ENCODE assay signal across 8 cellular contexts in the genomic region with DNA sequence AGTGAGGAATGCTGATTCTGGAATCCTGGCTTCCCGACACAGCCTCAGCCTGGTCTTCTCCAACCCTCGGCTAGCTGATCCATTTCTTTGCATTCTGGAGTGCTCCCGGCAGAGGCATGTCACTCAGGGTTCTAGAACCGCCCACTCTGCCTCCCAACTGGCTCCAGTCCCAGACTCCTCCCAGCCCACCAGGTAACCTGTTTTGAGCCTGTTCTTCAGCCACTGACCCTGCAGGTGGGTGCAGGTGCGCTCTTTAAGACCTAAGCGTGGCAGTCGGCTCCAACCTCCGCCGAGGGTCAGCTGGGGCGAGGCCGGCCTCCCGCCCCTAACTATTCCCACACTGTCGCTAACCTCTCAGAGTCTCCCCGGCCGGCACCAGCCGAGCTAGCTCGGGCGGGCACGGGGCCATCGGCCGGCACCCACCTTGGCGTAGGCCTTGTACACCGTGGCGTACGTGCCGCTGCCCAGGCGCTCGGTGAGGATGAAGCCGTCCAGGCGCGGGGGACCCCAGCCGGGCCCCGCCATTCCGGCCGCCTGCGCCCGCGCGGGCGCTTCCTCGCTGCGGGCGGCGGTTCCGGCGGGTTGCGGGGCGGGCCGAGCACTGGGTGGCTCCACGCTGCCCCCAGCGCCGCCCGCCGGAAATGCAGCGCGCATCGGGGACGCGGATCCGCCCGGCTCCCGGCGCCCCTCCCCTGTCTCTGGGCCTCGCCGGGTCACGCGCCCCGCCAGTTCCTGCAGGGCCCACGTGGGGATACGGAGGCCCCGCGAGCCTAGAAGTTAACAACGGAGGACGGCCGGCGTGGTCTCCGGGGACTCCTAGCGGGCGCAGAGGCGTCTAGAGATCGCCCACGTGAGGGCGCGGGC. TPM values are rescaled to one million over a fixed set of nuclear protein-coding genes. Genes with fewer than 3 reads are reported as not detected.
DNase-seq lines count a peak whose midpoint lies in the region; ATAC-seq and TF ChIP-seq lines count a peak whose summit lies in the region.

A gene with protein sequence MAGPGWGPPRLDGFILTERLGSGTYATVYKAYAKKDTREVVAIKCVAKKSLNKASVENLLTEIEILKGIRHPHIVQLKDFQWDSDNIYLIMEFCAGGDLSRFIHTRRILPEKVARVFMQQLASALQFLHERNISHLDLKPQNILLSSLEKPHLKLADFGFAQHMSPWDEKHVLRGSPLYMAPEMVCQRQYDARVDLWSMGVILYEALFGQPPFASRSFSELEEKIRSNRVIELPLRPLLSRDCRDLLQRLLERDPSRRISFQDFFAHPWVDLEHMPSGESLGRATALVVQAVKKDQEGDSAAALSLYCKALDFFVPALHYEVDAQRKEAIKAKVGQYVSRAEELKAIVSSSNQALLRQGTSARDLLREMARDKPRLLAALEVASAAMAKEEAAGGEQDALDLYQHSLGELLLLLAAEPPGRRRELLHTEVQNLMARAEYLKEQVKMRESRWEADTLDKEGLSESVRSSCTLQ (minus strand): TSS at position 576 of the 864 bp plus-strand sequence. CDS start 51 bp downstream, at position 525.

- H3K23me2 ChIP-seq in H9 (ENCODE audit: insufficient read length, low read depth, low read length, poor library complexity, severe bottlenecking), result peaks cover 6% of the 10 kb centered on the region

- H3K9ac ChIP-seq in H9 (ENCODE audit: extremely low read depth, insufficient read length, low read length), result peak within 1 kb of the TSS; percentile 73

- no peak within 1 kb of the TSS for H3K56ac ChIP-seq in H9 (ENCODE audit: insufficient read length, low read depth, low read length)

- peak within 1 kb of the TSS; percentile 95 to 98 (median 97) for H3K27ac Mint-ChIP-seq in H9
- H3K27ac Mint-ChIP-seq in natural killer cell treated with Interleukin-12 subunit alpha and Interleukin-12 subunit beta and Interleukin-15 and Interleukin-18, amount 100 ng/mL, for 72 hours, result peak within 1 kb of the TSS; percentile 82 to 95

- peaks cover under 1% of the 10 kb centered on the region for H4K20me1 ChIP-seq in H9 (ENCODE audit: control insufficient read depth, insufficient read depth, insufficient read length)

- no peaks in the 10 kb centered on the region for H3K9me3 ChIP-seq in H9 (ENCODE audit: control insufficient read depth, low read depth, low read length)

- no peak within 1 kb of the TSS for H2BK5ac ChIP-seq in H9 (ENCODE audit: insufficient read length, low read length)

- no peak within 1 kb of the TSS for H2AK5ac ChIP-seq in H9 (ENCODE audit: insufficient read length, low read length)

- peak within 1 kb of the TSS; percentile 92 for H3K14ac ChIP-seq in H9 (ENCODE audit: insufficient read depth, low read length)

- DNase-seq in ELR (ENCODE audit: low read depth), result peak; percentile 90
- DNase-seq in H9, result peak; percentile 95
- peak; percentile 70 for DNase-seq in M059J (ENCODE audit: low read depth)
- peak; percentile 63 to 85 for DNase-seq in SHP77 (lab: John Stamatoyannopoulos, UW)
- DNase-seq in activated effector memory CD4-positive, alpha-beta T cell treated with Interleukin-2 at 50 U/mL for 16 hours, result peak; percentile 90
- DNase-seq in fibroblast of pulmonary artery (ENCODE audit: low read depth), result peak; percentile 88
- peak; percentile 95 for DNase-seq in natural killer cell treated with Interleukin-12 subunit alpha and Interleukin-12 subunit beta and Interleukin-15 and Interleukin-18, amount 100 ng/mL, for 72 hours (ENCODE audit: low spot score)
- DNase-seq in stimulated activated naive CD8-positive, alpha-beta T cell treated with anti-CD3 and anti-CD28 coated beads, Interleukin-15, Interleukin-2, amounts not matched to agents 100 U/mL and 50 U/mL, for 24 hours, result peak; percentile 97

- H3K27me3 ChIP-seq in H9 (ENCODE audit: insufficient read depth, low read length), result no peaks in the 10 kb centered on the region

- ATAC-seq in natural killer cell treated with Interleukin-12 subunit alpha and Interleukin-12 subunit beta and Interleukin-15 and Interleukin-18, amount 100 ng/mL, for 72 hours, result peak; percentile 94 to 96
- ATAC-seq in stimulated activated naive CD8-positive, alpha-beta T cell treated with anti-CD3 and anti-CD28 coated beads, Interleukin-15, Interleukin-2, amounts not matched to agents 100 U/mL and 50 U/mL, for 24 hours, result peak; percentile 89

- H3K4me1 Mint-ChIP-seq in H9, result peaks cover 20 to 35% of the 10 kb centered on the region in 2 experiments
- H3K4me1 Mint-ChIP-seq in natural killer cell treated with Interleukin-12 subunit alpha and Interleukin-12 subunit beta and Interleukin-15 and Interleukin-18, amount 100 ng/mL, for 72 hours (ENCODE audit: low read depth in 2 of 2), result peaks cover 39 to 43% of the 10 kb centered on the region in 2 donors

- H2BK15ac ChIP-seq in H9 (ENCODE audit: low read depth, low read length), result no peak within 1 kb of the TSS; the same call in 1 of the 2 replicates

- H2BK20ac ChIP-seq in H9 (ENCODE audit: low read depth, low read length, poor library complexity, severe bottlenecking), result no peak within 1 kb of the TSS

- H3K79me1 ChIP-seq in H9 (ENCODE audit: insufficient read depth, low read depth, low read length, poor library complexity, severe bottlenecking), result no peaks in the 10 kb centered on the region

- no peaks in the 10 kb centered on the region; the same call in 1 of the 2 replicates for H3K4me1 ChIP-seq in H9 (ENCODE audit: insufficient read depth, low read length)

- peak within 1 kb of the TSS; percentile 89 to 90 for H3K4me3 Mint-ChIP-seq in H9
- peak within 1 kb of the TSS; percentile 91 for H3K4me3 Mint-ChIP-seq in natural killer cell treated with Interleukin-12 subunit alpha and Interleukin-12 subunit beta and Interleukin-15 and Interleukin-18, amount 100 ng/mL, for 72 hours

- peak; percentile 70 for TF ChIP-seq CTCF in H9 (conservative IDR thresholded peaks at IDR 0.05)
- no peak for TF ChIP-seq CTCF in fibroblast of pulmonary artery (IDR thresholded peaks at IDR 0.05; ENCODE audit: low read length, missing control alignments)

- WGBS in H9 (ENCODE audit: extremely low coverage, insufficient read length, low lambda C conversion rate), result no CpG with 5 or more reads among the region's 84 CpGs

- no peak within 1 kb of the TSS; the same call in 1 of the 2 replicates for H3K4ac ChIP-seq in H9 (ENCODE audit: low read depth, low read length)

- H3K36me3 Mint-ChIP-seq in H9 (ENCODE audit: insufficient read depth in 1 of 3, low read depth in 3 of 3), result peaks cover 12 to 44% (median 38%) of the 10 kb centered on the region in 3 experiments
- peaks cover 4% of the 10 kb centered on the region for H3K36me3 Mint-ChIP-seq in natural killer cell treated with Interleukin-12 subunit alpha and Interleukin-12 subunit beta and Interleukin-15 and Interleukin-18, amount 100 ng/mL, for 72 hours

- H2BK120ac ChIP-seq in H9 (ENCODE audit: low read depth, low read length, poor library complexity, severe bottlenecking), result no peak within 1 kb of the TSS

- no peaks in the 10 kb centered on the region for H3K9me3 Mint-ChIP-seq in H9
- no peaks in the 10 kb centered on the region for H3K9me3 Mint-ChIP-seq in natural killer cell treated with Interleukin-12 subunit alpha and Interleukin-12 subunit beta and Interleukin-15 and Interleukin-18, amount 100 ng/mL, for 72 hours

- no peak within 1 kb of the TSS for H3K23ac ChIP-seq in H9 (ENCODE audit: insufficient read length, low read depth, low read length)

- H2AFZ ChIP-seq in H9 (ENCODE audit: low read length), result no peak within 1 kb of the TSS

- H3K27ac ChIP-seq in H9 (ENCODE audit: insufficient read length, low read depth, low read length), result no peak within 1 kb of the TSS

- H3T11ph ChIP-seq in H9 (ENCODE audit: low read length), result no peak within 1 kb of the TSS

- peak within 1 kb of the TSS; percentile 64 for H3K4me2 ChIP-seq in H9 (ENCODE audit: insufficient read depth, insufficient read length, low read length)

- H3K4me3 ChIP-seq in fibroblast of pulmonary artery (replicated peaks; ENCODE audit: low read depth, low read length), result peak within 1 kb of the TSS; percentile 66

- H4K5ac ChIP-seq in H9 (ENCODE audit: insufficient read length, low read depth, low read length), result no peak within 1 kb of the TSS

- H4K8ac ChIP-seq in H9 (replicated peaks; ENCODE audit: insufficient read length, low read depth, low read length), result no peak within 1 kb of the TSS

- no peak within 1 kb of the TSS for H2BK12ac ChIP-seq in H9 (ENCODE audit: insufficient read length, low read depth, low read length)

- H3K27me3 Mint-ChIP-seq in H9 (ENCODE audit: low read depth), result no peaks in the 10 kb centered on the region
- no peaks in the 10 kb centered on the region for H3K27me3 Mint-ChIP-seq in natural killer cell treated with Interleukin-12 subunit alpha and Interleukin-12 subunit beta and Interleukin-15 and Interleukin-18, amount 100 ng/mL, for 72 hours

- peak within 1 kb of the TSS; percentile 77 for H4K91ac ChIP-seq in H9 (ENCODE audit: insufficient read length, low read depth, low read length)

- H3K79me2 ChIP-seq in H9 (ENCODE audit: insufficient read depth, low read length), result no peaks in the 10 kb centered on the region

- peak within 1 kb of the TSS; percentile 72 for H3K18ac ChIP-seq in H9 (ENCODE audit: insufficient read length, low read depth, low read length)

RNA-seq across cellular contexts. Expression of the gene that starts here (rescaled TPM):
- 31.1 and 34.0 TPM in 2 replicates for total RNA-seq in H9 (2021)
- 10.9 and 15.3 TPM in 2 replicates for total RNA-seq in M059J (2014; rRNA removed; shearing (Covaris generic))
- total RNA-seq in natural killer cell treated with Interleukin-12 subunit alpha and Interleukin-12 subunit beta and Interleukin-15 and Interleukin-18, amount 100 ng/mL, for 72 hours, result 10 to 100 TPM; 39.1 to 74.7 TPM
